Comparison of ENCODE assay signal across 16 cellular contexts in the genomic region with DNA sequence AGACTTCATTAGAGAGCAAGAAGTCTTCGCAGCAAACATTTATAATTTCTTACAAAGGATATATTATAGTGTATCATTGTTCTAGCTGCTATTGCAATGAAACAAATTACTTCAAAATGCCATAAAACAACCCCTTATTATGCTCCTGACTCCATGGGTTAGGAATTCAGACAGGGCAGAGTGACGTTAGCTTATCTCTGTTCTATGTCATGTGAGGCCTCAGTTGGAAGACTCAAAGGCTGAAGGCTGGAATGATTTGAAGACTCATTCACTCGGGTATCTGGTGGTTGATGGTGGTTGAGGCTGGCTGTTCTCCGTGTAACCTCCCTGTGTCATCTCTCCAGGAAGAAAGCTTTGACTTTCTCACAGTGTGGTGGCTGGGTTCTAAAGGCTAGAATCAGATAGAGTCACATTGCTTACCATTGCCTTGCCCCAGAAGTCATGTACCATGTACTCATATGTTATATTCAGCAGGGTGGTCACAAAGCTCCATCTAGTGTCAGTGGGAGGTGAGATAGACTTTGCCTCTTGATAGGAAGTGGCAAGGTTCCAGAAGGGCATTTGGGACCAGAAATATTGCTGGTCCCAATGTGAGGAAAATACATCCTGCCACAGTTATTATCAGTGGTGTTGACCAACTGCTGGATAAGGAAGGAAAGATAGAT.
"Had no signal": no experiment of that assay in that cellular context is flagged by ENCODE, and none has a peak within 500 bp of the region (broad histone marks: within the 10 kb centered on the region; RNA-seq: fewer than 3 reads in every experiment).

No MANE protein-coding gene starts in this region.

- H3K4me3 ChIP-seq: cardiac muscle cell, esophagus muscularis mucosa, heart right ventricle, transverse colon had no signal

- H3K36me3 ChIP-seq: cardiac muscle cell, esophagus muscularis mucosa, heart right ventricle, transverse colon had no signal

- H3K36me3 Mint-ChIP-seq: activated naive CD4-positive, alpha-beta T cell treated with anti-CD3 and anti-CD28 coated beads, Interleukin-2, amount 50 U/mL, for 24 hours; memory B cell; natural killer cell treated with Interleukin-12 subunit alpha and Interleukin-12 subunit beta and Interleukin-15 and Interleukin-18, amount 100 ng/mL, for 72 hours had no signal

- H3K4me1 Mint-ChIP-seq: activated naive CD4-positive, alpha-beta T cell treated with anti-CD3 and anti-CD28 coated beads, Interleukin-2, amount 50 U/mL, for 24 hours; memory B cell had no signal

- H3K27ac Mint-ChIP-seq: activated naive CD4-positive, alpha-beta T cell treated with anti-CD3 and anti-CD28 coated beads, Interleukin-2, amount 50 U/mL, for 24 hours; activated T-cell treated with anti-CD3 and anti-CD28 coated beads, Interleukin-2, amount 50 U/mL, for 72 hours; memory B cell; natural killer cell treated with Interleukin-12 subunit alpha and Interleukin-12 subunit beta and Interleukin-15 and Interleukin-18, amount 100 ng/mL, for 72 hours had no signal

- DNase-seq: activated CD4-positive, CD25-positive, alpha-beta regulatory T cell treated with anti-CD3 and anti-CD28 coated beads, Interleukin-2, amount 50 U/mL, for 72 hours; activated effector memory CD4-positive, alpha-beta T cell treated with anti-CD3 and anti-CD28 coated beads, Interleukin-2, amount 50 U/mL, for 16 hours; activated T-cell treated with anti-CD3 and anti-CD28 coated beads, Interleukin-2, amount 50 U/mL, for 72 hours; dermis blood vessel endothelial cell; effector memory CD4-positive, alpha-beta T cell; heart right ventricle; stimulated activated CD4-positive, alpha-beta T cell treated with anti-CD3 and anti-CD28 coated beads, Interleukin-12 subunit alpha, Interleukin-12 subunit beta, amount 100 ng/mL, for 4 hours; stimulated activated CD4-positive, alpha-beta T cell treated with anti-CD3 and anti-CD28 coated beads, Interleukin-2, amount 100 ng/mL, for 24 hours; stimulated activated naive CD4-positive, alpha-beta T cell treated with Interleukin-2 at 50 U/mL for 16 hours; T1000; transverse colon had no signal

- H3K9me3 ChIP-seq: esophagus muscularis mucosa, heart right ventricle, transverse colon had no signal

- H3K27ac ChIP-seq: cardiac muscle cell, esophagus muscularis mucosa, heart right ventricle, transverse colon had no signal

- H3K4me3 Mint-ChIP-seq: activated naive CD4-positive, alpha-beta T cell treated with anti-CD3 and anti-CD28 coated beads, Interleukin-2, amount 50 U/mL, for 24 hours; activated T-cell treated with anti-CD3 and anti-CD28 coated beads, Interleukin-2, amount 50 U/mL, for 72 hours; memory B cell; natural killer cell treated with Interleukin-12 subunit alpha and Interleukin-12 subunit beta and Interleukin-15 and Interleukin-18, amount 100 ng/mL, for 72 hours had no signal

- H3K27me3 ChIP-seq: cardiac muscle cell, esophagus muscularis mucosa, heart right ventricle, transverse colon had no signal

- H3K9me3 Mint-ChIP-seq: activated naive CD4-positive, alpha-beta T cell treated with anti-CD3 and anti-CD28 coated beads, Interleukin-2, amount 50 U/mL, for 24 hours; memory B cell had no signal

- ATAC-seq: activated T-cell treated with anti-CD3 and anti-CD28 coated beads, Interleukin-2, amount 50 U/mL, for 72 hours; natural killer cell treated with Interleukin-12 subunit alpha and Interleukin-12 subunit beta and Interleukin-15 and Interleukin-18, amount 100 ng/mL, for 72 hours had no signal

- H3K4me1 ChIP-seq: esophagus muscularis mucosa, transverse colon had no signal
